ENCODE assay signal across 1 cellular context in the genomic region with DNA sequence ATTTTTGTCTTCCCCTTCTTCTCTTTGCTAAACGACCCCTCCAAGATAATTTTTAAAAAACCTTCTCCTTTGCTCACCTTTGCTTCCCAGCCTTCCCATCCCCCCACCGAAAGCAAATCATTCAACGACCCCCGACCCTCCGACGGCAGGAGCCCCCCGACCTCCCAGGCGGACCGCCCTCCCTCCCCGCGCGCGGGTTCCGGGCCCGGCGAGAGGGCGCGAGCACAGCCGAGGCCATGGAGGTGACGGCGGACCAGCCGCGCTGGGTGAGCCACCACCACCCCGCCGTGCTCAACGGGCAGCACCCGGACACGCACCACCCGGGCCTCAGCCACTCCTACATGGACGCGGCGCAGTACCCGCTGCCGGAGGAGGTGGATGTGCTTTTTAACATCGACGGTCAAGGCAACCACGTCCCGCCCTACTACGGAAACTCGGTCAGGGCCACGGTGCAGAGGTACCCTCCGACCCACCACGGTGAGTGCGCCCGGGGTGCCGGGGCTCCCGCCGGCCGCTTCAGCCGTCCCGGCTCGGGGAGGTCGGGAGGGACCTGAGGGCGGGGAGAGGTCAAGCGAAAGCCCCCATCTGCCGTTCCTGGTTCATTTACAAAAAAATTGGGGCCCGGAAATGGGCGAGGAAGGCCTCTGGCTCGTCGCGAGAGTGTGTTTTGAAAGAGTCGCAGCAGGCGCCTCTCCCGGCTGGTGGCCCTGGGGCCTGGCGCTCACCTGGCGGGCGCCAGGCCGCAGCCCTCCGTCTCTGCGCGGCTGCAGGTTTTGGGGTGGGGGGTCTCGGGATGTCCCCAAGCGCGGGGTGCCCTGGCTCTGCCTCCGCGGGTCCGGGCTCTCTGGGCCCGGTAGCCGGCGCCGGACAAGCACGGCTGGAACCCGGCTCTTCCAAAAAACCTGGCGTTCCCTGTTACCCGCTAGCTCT.
A peak's percentile ranks its signal among the peaks of the same experiment; 100 is the strongest.
TF ChIP-seq lines count a peak whose summit lies in the region.

No MANE protein-coding gene starts in this region.

TF ChIP-seq in GM12878, 131 proteins besides CTCF, POLR2A, EP300 and RAD21 (continued from another document):
- peak; percentile 37 for TF ChIP-seq IKZF1 (conservative IDR thresholded peaks at IDR 0.05)
- TF ChIP-seq, protein P1, sequence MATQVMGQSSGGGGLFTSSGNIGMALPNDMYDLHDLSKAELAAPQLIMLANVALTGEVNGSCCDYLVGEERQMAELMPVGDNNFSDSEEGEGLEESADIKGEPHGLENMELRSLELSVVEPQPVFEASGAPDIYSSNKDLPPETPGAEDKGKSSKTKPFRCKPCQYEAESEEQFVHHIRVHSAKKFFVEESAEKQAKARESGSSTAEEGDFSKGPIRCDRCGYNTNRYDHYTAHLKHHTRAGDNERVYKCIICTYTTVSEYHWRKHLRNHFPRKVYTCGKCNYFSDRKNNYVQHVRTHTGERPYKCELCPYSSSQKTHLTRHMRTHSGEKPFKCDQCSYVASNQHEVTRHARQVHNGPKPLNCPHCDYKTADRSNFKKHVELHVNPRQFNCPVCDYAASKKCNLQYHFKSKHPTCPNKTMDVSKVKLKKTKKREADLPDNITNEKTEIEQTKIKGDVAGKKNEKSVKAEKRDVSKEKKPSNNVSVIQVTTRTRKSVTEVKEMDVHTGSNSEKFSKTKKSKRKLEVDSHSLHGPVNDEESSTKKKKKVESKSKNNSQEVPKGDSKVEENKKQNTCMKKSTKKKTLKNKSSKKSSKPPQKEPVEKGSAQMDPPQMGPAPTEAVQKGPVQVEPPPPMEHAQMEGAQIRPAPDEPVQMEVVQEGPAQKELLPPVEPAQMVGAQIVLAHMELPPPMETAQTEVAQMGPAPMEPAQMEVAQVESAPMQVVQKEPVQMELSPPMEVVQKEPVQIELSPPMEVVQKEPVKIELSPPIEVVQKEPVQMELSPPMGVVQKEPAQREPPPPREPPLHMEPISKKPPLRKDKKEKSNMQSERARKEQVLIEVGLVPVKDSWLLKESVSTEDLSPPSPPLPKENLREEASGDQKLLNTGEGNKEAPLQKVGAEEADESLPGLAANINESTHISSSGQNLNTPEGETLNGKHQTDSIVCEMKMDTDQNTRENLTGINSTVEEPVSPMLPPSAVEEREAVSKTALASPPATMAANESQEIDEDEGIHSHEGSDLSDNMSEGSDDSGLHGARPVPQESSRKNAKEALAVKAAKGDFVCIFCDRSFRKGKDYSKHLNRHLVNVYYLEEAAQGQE (IDR thresholded peaks at IDR 0.05; ENCODE audit: low read depth, low read length): no peak
- TF ChIP-seq CHD1 (IDR thresholded peaks at IDR 0.05; ENCODE audit: low read depth, low read length): no peak
- 0 out of 3 replicates have a peak, but pooled peaks have one; percentile 7 for TF ChIP-seq POU2F2 (IDR thresholded peaks at IDR 0.05; ENCODE audit: borderline replicate concordance, low read depth, low read length)
- 0 out of 2 replicates have a peak, but pooled peaks have one; percentile 16 for TF ChIP-seq NR2F1 (conservative IDR thresholded peaks at IDR 0.05)
- no peak for TF ChIP-seq CEBPB (IDR thresholded peaks at IDR 0.05; ENCODE audit: borderline replicate concordance in 1 of 2, low read depth in 2 of 2, low read length in 2 of 2)
- no peak for TF ChIP-seq BACH1 (IDR thresholded peaks at IDR 0.05; ENCODE audit: borderline replicate concordance)
- TF ChIP-seq, protein P2, sequence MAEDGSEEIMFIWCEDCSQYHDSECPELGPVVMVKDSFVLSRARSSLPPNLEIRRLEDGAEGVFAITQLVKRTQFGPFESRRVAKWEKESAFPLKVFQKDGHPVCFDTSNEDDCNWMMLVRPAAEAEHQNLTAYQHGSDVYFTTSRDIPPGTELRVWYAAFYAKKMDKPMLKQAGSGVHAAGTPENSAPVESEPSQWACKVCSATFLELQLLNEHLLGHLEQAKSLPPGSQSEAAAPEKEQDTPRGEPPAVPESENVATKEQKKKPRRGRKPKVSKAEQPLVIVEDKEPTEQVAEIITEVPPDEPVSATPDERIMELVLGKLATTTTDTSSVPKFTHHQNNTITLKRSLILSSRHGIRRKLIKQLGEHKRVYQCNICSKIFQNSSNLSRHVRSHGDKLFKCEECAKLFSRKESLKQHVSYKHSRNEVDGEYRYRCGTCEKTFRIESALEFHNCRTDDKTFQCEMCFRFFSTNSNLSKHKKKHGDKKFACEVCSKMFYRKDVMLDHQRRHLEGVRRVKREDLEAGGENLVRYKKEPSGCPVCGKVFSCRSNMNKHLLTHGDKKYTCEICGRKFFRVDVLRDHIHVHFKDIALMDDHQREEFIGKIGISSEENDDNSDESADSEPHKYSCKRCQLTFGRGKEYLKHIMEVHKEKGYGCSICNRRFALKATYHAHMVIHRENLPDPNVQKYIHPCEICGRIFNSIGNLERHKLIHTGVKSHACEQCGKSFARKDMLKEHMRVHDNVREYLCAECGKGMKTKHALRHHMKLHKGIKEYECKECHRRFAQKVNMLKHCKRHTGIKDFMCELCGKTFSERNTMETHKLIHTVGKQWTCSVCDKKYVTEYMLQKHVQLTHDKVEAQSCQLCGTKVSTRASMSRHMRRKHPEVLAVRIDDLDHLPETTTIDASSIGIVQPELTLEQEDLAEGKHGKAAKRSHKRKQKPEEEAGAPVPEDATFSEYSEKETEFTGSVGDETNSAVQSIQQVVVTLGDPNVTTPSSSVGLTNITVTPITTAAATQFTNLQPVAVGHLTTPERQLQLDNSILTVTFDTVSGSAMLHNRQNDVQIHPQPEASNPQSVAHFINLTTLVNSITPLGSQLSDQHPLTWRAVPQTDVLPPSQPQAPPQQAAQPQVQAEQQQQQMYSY (CRISPR knock-in tag; IDR thresholded peaks at IDR 0.05): no peak
- no peak for TF ChIP-seq IRF4 (IDR thresholded peaks at IDR 0.05; ENCODE audit: low read depth, low read length)
- 0 out of 2 replicates have a peak, but pooled peaks have one; percentile 30 for TF ChIP-seq GATAD2B (conservative IDR thresholded peaks at IDR 0.05; ENCODE audit: low read depth)
